In the genomic region with DNA sequence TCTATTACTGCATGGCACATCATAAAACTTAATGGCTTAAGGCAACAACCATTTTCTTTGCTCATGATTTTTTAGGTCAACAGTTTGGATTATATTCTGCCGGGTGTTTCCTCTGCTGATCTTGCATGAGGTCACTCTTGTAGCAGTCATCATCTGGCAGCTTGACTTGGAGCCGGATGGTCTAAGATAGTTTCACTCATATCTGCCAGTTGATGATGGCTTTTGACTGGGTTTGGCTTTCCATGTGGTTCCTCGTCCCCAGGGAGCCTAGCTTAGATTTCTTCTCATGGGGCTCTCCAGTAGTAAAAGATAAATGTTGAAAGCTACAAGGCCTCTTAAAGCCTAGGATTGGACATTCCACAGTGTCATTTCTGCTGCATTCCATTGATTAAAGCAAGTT, we compare ENCODE assay signal across 8 cellular contexts. TPM values are rescaled to one million over a fixed set of nuclear protein-coding genes. Genes with fewer than 3 reads are reported as not detected.
A peak's percentile ranks its signal among the peaks of the same experiment; 100 is the strongest.
DNase-seq lines count a peak whose midpoint lies in the region; ATAC-seq and TF ChIP-seq lines count a peak whose summit lies in the region.

No MANE protein-coding gene starts in this region.

- no peak overlapping the region for H3K4me3 Mint-ChIP-seq in mesothelial cell of epicardium

- H3K9me3 Mint-ChIP-seq in mesothelial cell of epicardium, result no peaks in the 10 kb centered on the region

- H3K36me3 Mint-ChIP-seq in mesothelial cell of epicardium, result peaks cover 4% of the 10 kb centered on the region

- no peaks in the 10 kb centered on the region for H3K27me3 Mint-ChIP-seq in mesothelial cell of epicardium (ENCODE audit: low read depth)

- ATAC-seq in GM19328 (IDR thresholded peaks at IDR 0.05; ENCODE audit: unreplicated experiment), result no peak

- peak overlapping the region; percentile 35 for H3K27ac Mint-ChIP-seq in mesothelial cell of epicardium

- TF ChIP-seq CTCF in cardiac fibroblast (IDR thresholded peaks at IDR 0.05; ENCODE audit: low read depth, low read length), result no peak
- no peak for TF ChIP-seq CTCF in mesothelial cell of epicardium (IDR thresholded peaks at IDR 0.05; ENCODE audit: unreplicated experiment)

- H3K4me3 ChIP-seq in GM08714 (ENCODE audit: low read length) (peak overlapping the region; percentile 26; the same call in 1 of the 2 replicates), cardiac fibroblast (replicated peaks in 1 of 2; ENCODE audit: low read depth in 2 of 2, low read length in 2 of 2) (no peak overlapping the region)

- peaks cover 40% of the 10 kb centered on the region for H3K4me1 Mint-ChIP-seq in mesothelial cell of epicardium

- peak; percentile 6 for DNase-seq in GOT3 (lab: John Stamatoyannopoulos, UW)
- peak; percentile 51 for DNase-seq in NCI-H226
- DNase-seq in cardiac fibroblast (ENCODE audit: low read depth in 2 of 2), result peak; percentile 70 to 91
- no peak for DNase-seq in mesothelial cell of epicardium (ENCODE audit: low spot score in 2 of 2, unreplicated experiment in 2 of 2)
- DNase-seq in NCI-H2227 treated with DMSO at 0.1 percent for 48 hours (lab: John Stamatoyannopoulos, UW), result no peak
- DNase-seq in activated gamma-delta T cell (lab: John Stamatoyannopoulos, UW), result no peak

RNA-seq across cellular contexts. Expression of a gene that starts 27.4 kb away (rescaled TPM):
- total RNA-seq in mesothelial cell of epicardium, result 35.4 to 37.3 TPM (median 35.6 TPM) in 3 replicates

Comparison
In these comparisons a context has a peak if more than half of its experiments do, and no peak if none do; other contexts are left out.
1. DNase-seq: peak in GOT3 (single experiment), NCI-H226 (single experiment) and cardiac fibroblast (2 of 2); none in mesothelial cell of epicardium (0 of 2), NCI-H2227 treated with DMSO at 0.1 percent for 48 hours (single experiment) and activated gamma-delta T cell (single experiment).